Comparison of ENCODE assay signal across 1 cellular context in genomic region chr4:1012031-1012739, GRCh38.
TF ChIP-seq lines count a peak whose summit lies in the region.

No MANE protein-coding gene starts in this region.

TF ChIP-seq in HepG2, 621 proteins besides CTCF, POLR2A, EP300 and RAD21 (continued from another document):
- TF ChIP-seq PRDM4 (CRISPR knock-in tag; IDR thresholded peaks at IDR 0.05; ENCODE audit: borderline replicate concordance) (no peak), NFATC3 (CRISPR knock-in tag; IDR thresholded peaks at IDR 0.05) (no peak), MTERF4 (CRISPR knock-in tag; IDR thresholded peaks at IDR 0.05) (no peak), SOX5 (CRISPR knock-in tag; IDR thresholded peaks at IDR 0.05; ENCODE audit: borderline replicate concordance) (no peak), KDM2A (CRISPR knock-in tag; IDR thresholded peaks at IDR 0.05; ENCODE audit: borderline replicate concordance, low read depth) (peak; percentile 35; the same call in 1 of the 2 replicates), HMGXB4 (CRISPR knock-in tag; IDR thresholded peaks at IDR 0.05; ENCODE audit: borderline replicate concordance in 1 of 2, low read depth in 1 of 2) (no peak), TRIM22 (IDR thresholded peaks at IDR 0.05) (no peak)
- TF ChIP-seq, protein P1, sequence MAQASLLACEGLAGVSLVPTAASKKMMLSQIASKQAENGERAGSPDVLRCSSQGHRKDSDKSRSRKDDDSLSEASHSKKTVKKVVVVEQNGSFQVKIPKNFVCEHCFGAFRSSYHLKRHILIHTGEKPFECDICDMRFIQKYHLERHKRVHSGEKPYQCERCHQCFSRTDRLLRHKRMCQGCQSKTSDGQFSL (CRISPR knock-in tag; IDR thresholded peaks at IDR 0.05): 0 out of 2 replicates have a peak, but pooled peaks have one; percentile 21
